In genomic region chr5:56725709-56726108, GRCh38 we compare ENCODE assay signal across 1 cellular context.
TF ChIP-seq lines count a peak whose summit lies in the region.

No MANE protein-coding gene starts in this region.

TF ChIP-seq in SK-N-SH, 30 proteins besides CTCF, POLR2A, EP300 and RAD21 (continued from another document):
- TF ChIP-seq REST (IDR thresholded peaks at IDR 0.05; ENCODE audit: low read depth, low read length) (no peak), FOSL2 (IDR thresholded peaks at IDR 0.05; ENCODE audit: borderline replicate concordance, low read depth) (no peak), YY1 (IDR thresholded peaks at IDR 0.05; ENCODE audit: low read depth) (no peak), SIN3A (IDR thresholded peaks at IDR 0.05; ENCODE audit: borderline replicate concordance, low read depth, low read length) (no peak), FOXJ3 (CRISPR knock-in tag; IDR thresholded peaks at IDR 0.05) (no peak), RXRA (IDR thresholded peaks at IDR 0.05; ENCODE audit: borderline replicate concordance, low read depth) (no peak), GATA2 (CRISPR knock-in tag; IDR thresholded peaks at IDR 0.05) (no peak), MXI1 (IDR thresholded peaks at IDR 0.05; ENCODE audit: low read depth, low read length) (no peak), GABPA (IDR thresholded peaks at IDR 0.05; ENCODE audit: low read depth) (no peak), EZH2phosphoT487 (IDR thresholded peaks at IDR 0.05; ENCODE audit: borderline replicate concordance, low read depth) (no peak), TEAD4 (IDR thresholded peaks at IDR 0.05; ENCODE audit: borderline replicate concordance, insufficient read depth) (no peak), MAX (IDR thresholded peaks at IDR 0.05; ENCODE audit: low read depth) (no peak), POLR2AphosphoS5 (IDR thresholded peaks at IDR 0.05; ENCODE audit: low read depth, low read length) (no peak), FOXM1 (IDR thresholded peaks at IDR 0.05; ENCODE audit: low read depth) (no peak), TAF1 (IDR thresholded peaks at IDR 0.05; ENCODE audit: borderline replicate concordance, low read depth, low read length) (no peak), RFX5 (IDR thresholded peaks at IDR 0.05; ENCODE audit: low read length) (no peak)
